Comparison of ENCODE assay signal across 16 cellular contexts in genomic region chr10:36096571-36096970, GRCh38.
"Had no signal": no experiment of that assay in that cellular context is flagged by ENCODE, and none has a peak within 500 bp of the region (broad histone marks: within the 10 kb centered on the region; RNA-seq: fewer than 3 reads in every experiment).

No MANE protein-coding gene starts in this region.

- H3K27me3 ChIP-seq: esophagus muscularis mucosa, gastrocnemius medialis, ovary had no signal

- DNase-seq: activated CD4-positive, alpha-beta T cell treated with anti-CD3 and anti-CD28 coated beads, Interleukin-2, amount 10 ng/mL, durations not matched to agents 24 days and 14 days; activated naive CD4-positive, alpha-beta T cell treated with anti-CD3 and anti-CD28 coated beads for 36 hours; dorsolateral prefrontal cortex; gastrocnemius medialis; kidney; left ventricle myocardium superior; ovary; retina; stimulated activated CD4-positive, alpha-beta T cell treated with anti-CD3 and anti-CD28 coated beads, Interleukin-4, amount 100 ng/mL, for 4 hours; stimulated activated naive CD8-positive, alpha-beta T cell treated with anti-CD3 and anti-CD28 coated beads, Interleukin-15, amount 100 ng/mL, for 72 hours; T-helper 17 cell had no signal

- H3K36me3 ChIP-seq: esophagus muscularis mucosa, gastrocnemius medialis, ovary, thoracic aorta had no signal

- H3K4me3 ChIP-seq: dorsolateral prefrontal cortex, esophagus muscularis mucosa, gastrocnemius medialis, ovary, skin epidermis, thoracic aorta had no signal

- ATAC-seq: activated T-helper 17 cell treated with anti-CD3 and anti-CD28 coated beads, Interleukin-2, amount 50 U/mL, for 72 hours; gastrocnemius medialis; left ventricle myocardium superior; stimulated activated naive CD8-positive, alpha-beta T cell treated with anti-CD3 and anti-CD28 coated beads, Interleukin-15, amount 100 ng/mL, for 72 hours; T-helper 17 cell; WTC11 had no signal

- H3K27ac ChIP-seq: dorsolateral prefrontal cortex, esophagus muscularis mucosa, gastrocnemius medialis, ovary, skin epidermis, thoracic aorta had no signal
